In the genomic region with DNA sequence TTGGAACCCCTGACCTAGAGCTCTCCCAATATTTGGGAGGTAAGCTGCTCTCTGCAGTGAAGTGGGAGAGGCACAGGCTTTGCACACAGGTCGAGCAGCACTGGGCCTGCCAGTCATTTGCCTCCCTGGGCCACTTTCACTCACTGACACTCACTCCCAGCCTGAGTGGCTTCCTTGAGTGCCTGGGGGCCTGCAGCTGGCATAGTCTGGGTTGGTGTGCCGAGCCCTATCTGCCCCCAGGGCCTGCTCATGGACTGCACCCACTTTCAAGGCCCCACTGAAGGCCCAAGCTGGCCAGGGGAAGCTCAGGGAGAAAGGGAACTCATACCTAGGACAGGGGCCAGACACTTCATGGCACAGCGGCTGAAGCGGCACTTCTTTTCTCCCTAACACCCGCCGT, we compare ENCODE assay signal across 22 cellular contexts. TPM values are rescaled to one million over a fixed set of nuclear protein-coding genes. Genes with fewer than 3 reads are reported as not detected.
DNase-seq lines count a peak whose midpoint lies in the region; ATAC-seq, FAIRE-seq and TF ChIP-seq lines count a peak whose summit lies in the region.
"Had no signal": no experiment of that assay in that cellular context is flagged by ENCODE, and none has a peak within 500 bp of the region (broad histone marks: within the 10 kb centered on the region; RNA-seq: fewer than 3 reads in every experiment).

No MANE protein-coding gene starts in this region.

- H2BK20ac ChIP-seq in H1 (ENCODE audit: low read length), result peak overlapping the region; percentile 61; the same call in 1 of the 2 replicates

- H3K56ac ChIP-seq in H1 (replicated peaks; ENCODE audit: insufficient read length, low read depth, low read length), result no peak overlapping the region

- no peaks in the 10 kb centered on the region for H3K9me3 ChIP-seq in HUES48 (ENCODE audit: control insufficient read depth, insufficient read depth, low read length)
- H3K9me3 ChIP-seq in H1 (ENCODE audit: insufficient read depth in 2 of 2, low read depth in 1 of 2, low read length in 1 of 2), result no peaks in the 10 kb centered on the region
- no peaks in the 10 kb centered on the region for H3K9me3 ChIP-seq in trophoblast cell (ENCODE audit: insufficient read depth, low read depth, low read length)
- H3K9me3 ChIP-seq: BLaER1, Peyer's patch had no signal

- no peak for TF ChIP-seq POLR2A in H1 (IDR thresholded peaks at IDR 0.05; ENCODE audit: control extremely low read depth in 1 of 2, low read depth in 2 of 2, low read length in 2 of 2)

- H3K14ac ChIP-seq in H1 (ENCODE audit: insufficient read length) (no peak overlapping the region), trophoblast cell (ENCODE audit: low read length) (no peak overlapping the region)

- H3K9me3 Mint-ChIP-seq in activated naive CD4-positive, alpha-beta T cell treated with anti-CD3 and anti-CD28 coated beads, Interleukin-2, amount 10 ng/mL, durations not matched to agents 7 days and 5 days, result no peaks in the 10 kb centered on the region
- no peaks in the 10 kb centered on the region for H3K9me3 Mint-ChIP-seq in stimulated activated effector memory CD8-positive, alpha-beta T cell treated with anti-CD3 and anti-CD28 coated beads, Interleukin-12 subunit alpha, Interleukin-12 subunit beta, amount 100 ng/mL, for 72 hours
- H3K9me3 Mint-ChIP-seq: CD8-positive, alpha-beta T cell had no signal

- no peak overlapping the region for H4K12ac ChIP-seq in trophoblast cell (ENCODE audit: low read depth, low read length)

- CTCF ChIA-PET in activated naive CD4-positive, alpha-beta T cell treated with anti-CD3 and anti-CD28 coated beads, Interleukin-2, amount 10 ng/mL, durations not matched to agents 7 days and 5 days (lab: Charles Lee), result interaction anchor here (2.0 kb wide), 1 partner anchor 12 kb away, joined by 9 read pairs; no protein-coding TSS in a partner anchor
- CTCF ChIA-PET in H1 (lab: Charles Lee; ENCODE audit: partially characterized antibody), result interaction anchor here (0.6 to 5.5 kb wide), 8 partner anchors 9 to 1044 kb away, joined by 3 to 39 read pairs (median 4); no protein-coding TSS in a partner anchor

- H3K18ac ChIP-seq in H1 (ENCODE audit: extremely low read depth, low read length) (peak overlapping the region; percentile 78), trophoblast cell (ENCODE audit: low read length) (no peak overlapping the region)

- no peak for TF ChIP-seq CTCF in H1 (IDR thresholded peaks at IDR 0.05; ENCODE audit: control extremely low read depth in 1 of 3, insufficient read depth in 1 of 3, low read depth in 1 of 3, low read length in 3 of 3)

- no peak overlapping the region for H2BK5ac ChIP-seq in H1 (ENCODE audit: low read depth, low read length)
- H2BK5ac ChIP-seq in trophoblast cell (ENCODE audit: low read depth, low read length, poor library complexity), result no peak overlapping the region

- no peak for ATAC-seq in stimulated activated effector memory CD8-positive, alpha-beta T cell treated with anti-CD3 and anti-CD28 coated beads, Interleukin-12 subunit alpha, Interleukin-12 subunit beta, amount 100 ng/mL, for 72 hours
- ATAC-seq in GM18873 (IDR thresholded peaks at IDR 0.05; ENCODE audit: low FRiP score, unreplicated experiment), result no peak
- ATAC-seq: CD8-positive, alpha-beta T cell; HCT116; Right ventricle myocardium inferior had no signal

- no peaks in the 10 kb centered on the region for H3K27me3 Mint-ChIP-seq in activated naive CD4-positive, alpha-beta T cell treated with anti-CD3 and anti-CD28 coated beads, Interleukin-2, amount 10 ng/mL, durations not matched to agents 7 days and 5 days

- H3K4me3 Mint-ChIP-seq in activated naive CD4-positive, alpha-beta T cell treated with anti-CD3 and anti-CD28 coated beads, Interleukin-2, amount 10 ng/mL, durations not matched to agents 7 days and 5 days, result no peak overlapping the region
- H3K4me3 Mint-ChIP-seq in stimulated activated effector memory CD8-positive, alpha-beta T cell treated with anti-CD3 and anti-CD28 coated beads, Interleukin-12 subunit alpha, Interleukin-12 subunit beta, amount 100 ng/mL, for 72 hours, result no peak overlapping the region
- H3K4me3 Mint-ChIP-seq: CD8-positive, alpha-beta T cell had no signal

- no peak for TF ChIP-seq RAD21 in H1 (IDR thresholded peaks at IDR 0.05 in 1 of 2, conservative IDR thresholded peaks at IDR 0.05 in 1 of 2; ENCODE audit: low read depth in 2 of 2, low read length in 2 of 2)

- peak overlapping the region; percentile 9 to 26; a peak in 2 of 4 replicates for H3K4me2 ChIP-seq in H1 (ENCODE audit: insufficient read depth in 1 of 2, low read depth in 2 of 2, low read length in 2 of 2)
- no peak overlapping the region for H3K4me2 ChIP-seq in trophoblast cell (ENCODE audit: low read length)
- H3K4me2 ChIP-seq: BLaER1 had no signal

- H3K23me2 ChIP-seq in H1 (ENCODE audit: low read depth, low read length), result no peaks in the 10 kb centered on the region

- no peak overlapping the region for H3K4me3 ChIP-seq in HUES48 (ENCODE audit: low read depth, low read length)
- H3K4me3 ChIP-seq in H1 (ENCODE audit: extremely low read depth in 1 of 4, insufficient read depth in 2 of 4, low read depth in 3 of 4, low read length in 4 of 4), result no peak overlapping the region
- H3K4me3 ChIP-seq in trophoblast cell (ENCODE audit: low read depth, low read length), result no peak overlapping the region
- H3K4me3 ChIP-seq: BLaER1, Peyer's patch had no signal

- no peak overlapping the region for H2BK120ac ChIP-seq in H1 (replicated peaks; ENCODE audit: low read depth, low read length)
- no peak overlapping the region for H2BK120ac ChIP-seq in trophoblast cell (ENCODE audit: insufficient read depth, low read length, poor library complexity)

- peaks cover 36% of the 10 kb centered on the region for H3K4me1 Mint-ChIP-seq in activated naive CD4-positive, alpha-beta T cell treated with anti-CD3 and anti-CD28 coated beads, Interleukin-2, amount 10 ng/mL, durations not matched to agents 7 days and 5 days
- peaks cover 30% of the 10 kb centered on the region for H3K4me1 Mint-ChIP-seq in stimulated activated effector memory CD8-positive, alpha-beta T cell treated with anti-CD3 and anti-CD28 coated beads, Interleukin-12 subunit alpha, Interleukin-12 subunit beta, amount 100 ng/mL, for 72 hours

- H3K79me1 ChIP-seq in H1 (ENCODE audit: low read depth, low read length) (no peaks in the 10 kb centered on the region), trophoblast cell (ENCODE audit: low read length) (no peaks in the 10 kb centered on the region)

- H3K36me3 Mint-ChIP-seq in activated naive CD4-positive, alpha-beta T cell treated with anti-CD3 and anti-CD28 coated beads, Interleukin-2, amount 10 ng/mL, durations not matched to agents 7 days and 5 days, result no peaks in the 10 kb centered on the region
- H3K36me3 Mint-ChIP-seq in stimulated activated effector memory CD8-positive, alpha-beta T cell treated with anti-CD3 and anti-CD28 coated beads, Interleukin-12 subunit alpha, Interleukin-12 subunit beta, amount 100 ng/mL, for 72 hours, result no peaks in the 10 kb centered on the region
- H3K36me3 Mint-ChIP-seq: CD8-positive, alpha-beta T cell had no signal

- no peak for TF ChIP-seq EP300 in H1 (IDR thresholded peaks at IDR 0.05; ENCODE audit: borderline replicate concordance in 1 of 2, low read depth in 2 of 2, low read length in 2 of 2)

- H3K27me3 ChIP-seq in HUES48 (ENCODE audit: control insufficient read depth, insufficient read depth, low read length), result no peaks in the 10 kb centered on the region
- H3K27me3 ChIP-seq in H1 (replicated peaks in 1 of 4; ENCODE audit: control insufficient read depth in 3 of 4, extremely low read depth in 1 of 4, insufficient read depth in 3 of 4, low read length in 3 of 4), result no peaks in the 10 kb centered on the region
- H3K27me3 ChIP-seq in trophoblast cell (ENCODE audit: insufficient read depth, low read length), result no peaks in the 10 kb centered on the region
- H3K27me3 ChIP-seq: BLaER1, Peyer's patch had no signal

- H3K23ac ChIP-seq in H1 (ENCODE audit: insufficient read length) (no peak overlapping the region), trophoblast cell (ENCODE audit: low read length) (no peak overlapping the region)

- no peak overlapping the region for H2AK5ac ChIP-seq in H1 (ENCODE audit: low read depth, low read length)
- H2AK5ac ChIP-seq in trophoblast cell (ENCODE audit: low read length), result no peak overlapping the region

- H3K79me2 ChIP-seq in H1 (ENCODE audit: control insufficient read depth in 1 of 2, insufficient read depth in 2 of 2, low read length in 2 of 2) (no peaks in the 10 kb centered on the region), trophoblast cell (ENCODE audit: control insufficient read depth, insufficient read depth, low read length, poor library complexity) (no peaks in the 10 kb centered on the region)

- WGBS in H1 (ENCODE audit: extremely low coverage in 1 of 2, insufficient coverage in 1 of 2, insufficient read length in 1 of 2, insufficient replicate concordance in 2 of 2, low coverage in 1 of 2, low lambda C conversion rate in 2 of 2, missing lambda C conversion rate in 1 of 2), 2 experiments, result 90% methylated on average over 6 of the region's 6 CpGs; no CpG with 5 or more reads in 1 of the 2 experiments
- WGBS in trophoblast cell (ENCODE audit: extremely low coverage, insufficient coverage, insufficient read length), result no CpG with 5 or more reads among the region's 6 CpGs

- no peak for FAIRE-seq in H1 (lab: Jason Lieb, UNC)

- H3K36me3 ChIP-seq in HUES48 (ENCODE audit: control insufficient read depth, insufficient read depth, low read length), result no peaks in the 10 kb centered on the region
- no peaks in the 10 kb centered on the region for H3K36me3 ChIP-seq in H1 (ENCODE audit: control insufficient read depth in 2 of 4, insufficient read depth in 4 of 4, low read length in 3 of 4)
- H3K36me3 ChIP-seq in trophoblast cell (ENCODE audit: control insufficient read depth in 1 of 2, insufficient read depth in 2 of 2, low read length in 2 of 2), result no peaks in the 10 kb centered on the region
- H3K36me3 ChIP-seq: BLaER1, Peyer's patch had no signal

- DNase-seq in activated naive CD4-positive, alpha-beta T cell treated with anti-CD3 and anti-CD28 coated beads, Interleukin-2, amount 10 ng/mL, durations not matched to agents 7 days and 5 days, result no peak
- DNase-seq in activated naive CD4-positive, alpha-beta T cell treated with Interleukin-2 at 50 U/mL for 16 hours, result no peak
- DNase-seq in H1 (ENCODE audit: low read depth in 1 of 2, low spot score in 2 of 2) (no peak), trophoblast cell (no peak)
- no peak for DNase-seq in stimulated activated effector memory CD8-positive, alpha-beta T cell treated with anti-CD3 and anti-CD28 coated beads, Interleukin-12 subunit alpha, Interleukin-12 subunit beta, amount 100 ng/mL, for 72 hours (ENCODE audit: low spot score in 2 of 2)
- DNase-seq: Calu3; CD8-positive, alpha-beta T cell; DMS53; EL; IMR-90; NCI-H1417 treated with DMSO at 0.1 percent for 48 hours; NCI-H2029 treated with DMSO at 0.1 percent for 48 hours; NCI-H2171 treated with DMSO at 0.1 percent for 48 hours; NCI-H446 treated with DMSO at 0.1 percent for 48 hours; Peyer's patch had no signal

- H3K4ac ChIP-seq in H1 (replicated peaks; ENCODE audit: insufficient read length, low read depth, low read length) (peak overlapping the region; percentile 65), trophoblast cell (ENCODE audit: low read depth, low read length) (no peak overlapping the region)

- H3K9ac ChIP-seq in HUES48 (ENCODE audit: low read depth, low read length) (no peak overlapping the region), H1 (replicated peaks in 1 of 4; ENCODE audit: extremely low read depth in 1 of 4, low read depth in 3 of 4, low read length in 3 of 4) (no peak overlapping the region; a peak in 1 of 7 replicates), trophoblast cell (ENCODE audit: low read length) (no peak overlapping the region)
- H3K9ac ChIP-seq: BLaER1 had no signal

- H4K8ac ChIP-seq in H1 (ENCODE audit: extremely low read depth, insufficient read depth, low read length) (peak overlapping the region; percentile 57; the same call in 1 of the 2 replicates), trophoblast cell (ENCODE audit: low read depth, low read length) (no peak overlapping the region)

- H3K27ac ChIP-seq in HUES48 (ENCODE audit: low read depth, low read length) (peak overlapping the region; percentile 2), H1 (ENCODE audit: low read depth, low read length) (no peak overlapping the region), trophoblast cell (ENCODE audit: low read depth, low read length) (no peak overlapping the region)
- H3K27ac ChIP-seq: BLaER1, Peyer's patch had no signal

- peak overlapping the region; percentile 87 for H4K91ac ChIP-seq in H1 (replicated peaks; ENCODE audit: insufficient read length, low read length)
- H4K91ac ChIP-seq in trophoblast cell (ENCODE audit: low read depth, low read length), result no peak overlapping the region

- peaks cover 14% of the 10 kb centered on the region for H3K4me1 ChIP-seq in HUES48 (ENCODE audit: control insufficient read depth, insufficient read depth, low read length)
- H3K4me1 ChIP-seq in H1 (replicated peaks in 1 of 4; ENCODE audit: control insufficient read depth in 3 of 4, insufficient read depth in 4 of 4, low read length in 3 of 4), result peaks cover 0 to 13% (median 10%) of the 10 kb centered on the region in 4 experiments; a peak in 6 of 7 replicates
- H3K4me1 ChIP-seq in trophoblast cell (ENCODE audit: control insufficient read depth in 1 of 2, insufficient read depth in 2 of 2, low read length in 2 of 2), result no peaks in the 10 kb centered on the region
- H3K4me1 ChIP-seq: Peyer's patch had no signal

- H3K27ac Mint-ChIP-seq in activated naive CD4-positive, alpha-beta T cell treated with anti-CD3 and anti-CD28 coated beads, Interleukin-2, amount 10 ng/mL, durations not matched to agents 7 days and 5 days, result peak overlapping the region; percentile 58
- H3K27ac Mint-ChIP-seq in stimulated activated effector memory CD8-positive, alpha-beta T cell treated with anti-CD3 and anti-CD28 coated beads, Interleukin-12 subunit alpha, Interleukin-12 subunit beta, amount 100 ng/mL, for 72 hours, result peak overlapping the region; percentile 95
- H3K27ac Mint-ChIP-seq: CD8-positive, alpha-beta T cell had no signal

- H2BK12ac ChIP-seq in H1 (ENCODE audit: low read depth, low read length), result peak overlapping the region; percentile 50; the same call in 1 of the 2 replicates
- H2BK12ac ChIP-seq in trophoblast cell (ENCODE audit: low read length), result no peak overlapping the region

- H4K20me1 ChIP-seq in H1 (replicated peaks in 1 of 2; ENCODE audit: control insufficient read depth in 1 of 2, insufficient read depth in 2 of 2, low read length in 2 of 2), result no peaks in the 10 kb centered on the region
- H4K20me1 ChIP-seq: BLaER1 had no signal

- H2AFZ ChIP-seq in H1 (ENCODE audit: low read length) (0 out of 2 replicates have a peak overlapping the region, but pooled peaks have one; percentile 12), trophoblast cell (ENCODE audit: insufficient read depth, low read length, poor library complexity) (no peak overlapping the region)

- H4K5ac ChIP-seq in H1 (ENCODE audit: insufficient read length, low read depth, low read length), result peak overlapping the region; percentile 13

- POLR2A ChIA-PET in H1 (lab: Charles Lee; ENCODE audit: partially characterized antibody), result interaction anchor here (1.8 to 6.5 kb wide), 3 partner anchors 10 to 139 kb away, joined by 4 to 43 read pairs (median 6); a partner anchor contains a TSS

- peak overlapping the region; percentile 92; the same call in 1 of the 2 replicates for H2BK15ac ChIP-seq in H1 (ENCODE audit: low read length)

RNA-seq across cellular contexts. Expression of a gene that starts 12.9 kb away (rescaled TPM):
- 137 and 146 TPM in 2 replicates for total RNA-seq in H1 (2021; fragmentation: NEBNext Ultra II Directional; extraction: Animal tissue kit (Norgen Biotek cat#: 25700))
- 110 and 134 TPM in 2 replicates for polyA plus RNA-seq in H1 (2011; rRNA removed)
- 139 TPM for polyA plus RNA-seq in H1 (2011; cell fraction: cytosol; rRNA removed)
- 303 TPM for polyA plus RNA-seq in H1 (2011; cell fraction: nucleus; rRNA removed)
- 89.0 to 132 TPM (median 112 TPM) in 4 replicates for polyA plus RNA-seq in H1 (2012, experiment 1 of 2)
- polyA plus RNA-seq in H1 (2012, experiment 2 of 2), result 202 TPM
- 91.1 TPM for polyA plus RNA-seq in H1 (2013, experiment 1 of 2)
- 79.7 TPM for polyA plus RNA-seq in H1 (2013, experiment 2 of 2)
- polyA minus RNA-seq in H1 (2011; rRNA and poly(A)+ RNA removed), result 256 and 274 TPM in 2 replicates
- 109 TPM for polyA minus RNA-seq in H1 (2011; cell fraction: cytosol; rRNA and poly(A)+ RNA removed)
- 302 TPM for polyA minus RNA-seq in H1 (2011; cell fraction: nucleus; rRNA and poly(A)+ RNA removed)
- polyA plus RNA-seq in trophoblast cell (2013), result 51.4 and 52.2 TPM in 2 replicates

RNA-seq across cellular contexts. Expression of a gene that starts 33.2 kb away (rescaled TPM):
- total RNA-seq in H1 (2021; fragmentation: NEBNext Ultra II Directional; extraction: Animal tissue kit (Norgen Biotek cat#: 25700)), result 0.88 and 0.92 TPM in 2 replicates
- 0.98 and 2.7 TPM in 2 replicates for polyA plus RNA-seq in H1 (2011; rRNA removed)
- polyA plus RNA-seq in H1 (2011; cell fraction: cytosol; rRNA removed), result 1.7 TPM
- polyA plus RNA-seq in H1 (2011; cell fraction: nucleus; rRNA removed), result 1.7 TPM
- 0.84 to 1.3 TPM (median 1.0 TPM) in 4 replicates for polyA plus RNA-seq in H1 (2012, experiment 1 of 2)
- 1.2 TPM for polyA plus RNA-seq in H1 (2012, experiment 2 of 2)
- polyA plus RNA-seq in H1 (2013, experiment 1 of 2), result 1.2 TPM
- polyA plus RNA-seq in H1 (2013, experiment 2 of 2), result 1.6 TPM
- polyA minus RNA-seq in H1 (2011; rRNA and poly(A)+ RNA removed), result 1.3 and 1.5 TPM in 2 replicates
- polyA minus RNA-seq in H1 (2011; cell fraction: cytosol; rRNA and poly(A)+ RNA removed), result not detected
- not detected for polyA minus RNA-seq in H1 (2011; cell fraction: nucleus; rRNA and poly(A)+ RNA removed)
- not detected in 2 replicates for polyA plus RNA-seq in trophoblast cell (2013)
- total RNA-seq: A673; Calu3; CD8-positive, alpha-beta T cell; IMR-90; SK-MEL-5 had no signal
- polyA plus RNA-seq: IMR-90 had no signal

RNA-seq across cellular contexts. Expression of a gene that starts 35.6 kb away (rescaled TPM):
- total RNA-seq in H1 (2021; fragmentation: NEBNext Ultra II Directional; extraction: Animal tissue kit (Norgen Biotek cat#: 25700)), result 6.0 and 6.4 TPM in 2 replicates
- 1.3 and 2.7 TPM in 2 replicates for polyA plus RNA-seq in H1 (2011; rRNA removed)
- 0.89 TPM for polyA plus RNA-seq in H1 (2011; cell fraction: cytosol; rRNA removed)
- 2.7 TPM for polyA plus RNA-seq in H1 (2011; cell fraction: nucleus; rRNA removed)
- polyA plus RNA-seq in H1 (2012, experiment 1 of 2), result 3.6 to 5.1 TPM (median 4.4 TPM) in 4 replicates
- polyA plus RNA-seq in H1 (2012, experiment 2 of 2), result 3.1 TPM
- 3.0 TPM for polyA plus RNA-seq in H1 (2013, experiment 1 of 2)
- 2.9 TPM for polyA plus RNA-seq in H1 (2013, experiment 2 of 2)
- 1.0 and 1.1 TPM in 2 replicates for polyA minus RNA-seq in H1 (2011; rRNA and poly(A)+ RNA removed)
- 3.6 TPM for polyA minus RNA-seq in H1 (2011; cell fraction: cytosol; rRNA and poly(A)+ RNA removed)
- polyA minus RNA-seq in H1 (2011; cell fraction: nucleus; rRNA and poly(A)+ RNA removed), result 4.6 TPM
- polyA plus RNA-seq in trophoblast cell (2013), result 6.1 and 6.3 TPM in 2 replicates
